In the genomic region with DNA sequence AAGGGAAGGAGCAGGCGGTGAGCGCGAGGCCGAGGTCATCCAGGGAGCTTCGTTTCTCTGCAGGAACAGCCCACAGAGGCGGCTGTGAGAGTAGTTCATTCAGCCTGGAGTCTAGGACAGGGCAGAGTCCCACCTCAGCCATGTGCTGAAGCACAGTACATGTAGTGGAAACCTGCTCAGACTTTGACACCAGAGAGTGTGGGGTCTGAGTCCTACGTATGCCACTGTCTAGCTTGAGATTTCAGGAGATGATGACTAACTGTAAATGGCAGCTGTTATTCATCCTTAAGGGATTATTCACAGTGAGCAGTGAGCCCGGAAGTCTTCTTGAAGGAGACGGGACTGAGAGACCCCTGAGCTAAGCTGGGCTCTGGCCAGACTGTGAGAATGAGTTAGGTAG, we compare ENCODE assay signal across 1 cellular context.
TF ChIP-seq lines count a peak whose summit lies in the region.

No MANE protein-coding gene starts in this region.

TF ChIP-seq in HepG2, 621 proteins besides CTCF, POLR2A, EP300 and RAD21 (continued from another document):
- TF ChIP-seq THAP7 (CRISPR knock-in tag; IDR thresholded peaks at IDR 0.05) = no peak
- no peak for TF ChIP-seq FOXK2 (IDR thresholded peaks at IDR 0.05)
- no peak for TF ChIP-seq ASH2L (IDR thresholded peaks at IDR 0.05; ENCODE audit: insufficient read length, low read depth, low read length)
- TF ChIP-seq E2F1 (CRISPR knock-in tag; IDR thresholded peaks at IDR 0.05) = no peak
- no peak for TF ChIP-seq FOXP1 (IDR thresholded peaks at IDR 0.05)
- no peak for TF ChIP-seq FOXP1 (CRISPR knock-in tag; IDR thresholded peaks at IDR 0.05)
- TF ChIP-seq RARG (CRISPR knock-in tag; IDR thresholded peaks at IDR 0.05; ENCODE audit: low read depth) = no peak
- TF ChIP-seq KDM5A (IDR thresholded peaks at IDR 0.05; ENCODE audit: borderline replicate concordance, low read length) = no peak
- TF ChIP-seq ZSCAN20 (CRISPR knock-in tag; IDR thresholded peaks at IDR 0.05; ENCODE audit: borderline replicate concordance) = no peak
